In genomic region chr9:5628530-5629311, GRCh38 we compare ENCODE assay signal across 8 cellular contexts. TPM values are rescaled to one million over a fixed set of nuclear protein-coding genes. Genes with fewer than 3 reads are reported as not detected.
A peak's percentile ranks its signal among the peaks of the same experiment; 100 is the strongest.
DNase-seq lines count a peak whose midpoint lies in the region; ATAC-seq lines count a peak whose summit lies in the region.

Gene RIC1, plus strand, starts transcription at chr9:5629107. Its CDS starts 203 bp downstream, at chr9:5629310.

- H3K9ac ChIP-seq in BLaER1 treated with 17β-estradiol and CSF1 and Interleukin-3, amounts not matched to agents 10 nM and 100 nM, result peak within 1 kb of the TSS; percentile 97 to 100 (median 100)

- H3K27ac ChIP-seq in BLaER1 treated with 17β-estradiol and CSF1 and Interleukin-3, amounts not matched to agents 10 nM and 100 nM, result peak within 1 kb of the TSS; percentile 94 to 100 (median 99)

- no peaks in the 10 kb centered on the region for H3K27me3 ChIP-seq in BLaER1 treated with 17β-estradiol and CSF1 and Interleukin-3, amounts not matched to agents 10 nM and 100 nM

- peak within 1 kb of the TSS; percentile 85 to 96 (median 92) for H3K4me2 ChIP-seq in BLaER1 treated with 17β-estradiol and CSF1 and Interleukin-3, amounts not matched to agents 10 nM and 100 nM

- peak within 1 kb of the TSS; percentile 81 to 100 (median 95) for H3K4me3 ChIP-seq in BLaER1 treated with 17β-estradiol and CSF1 and Interleukin-3, amounts not matched to agents 10 nM and 100 nM

- peaks cover 0 to 33% (median 21%) of the 10 kb centered on the region in 11 experiments; a peak in 19 of 22 replicates for H3K36me3 ChIP-seq in BLaER1 treated with 17β-estradiol and CSF1 and Interleukin-3, amounts not matched to agents 10 nM and 100 nM

- peaks cover 49 to 61% (median 56%) of the 10 kb centered on the region in 10 experiments for H3K4me1 ChIP-seq in BLaER1 treated with 17β-estradiol and CSF1 and Interleukin-3, amounts not matched to agents 10 nM and 100 nM

- ATAC-seq in HG03460 (IDR thresholded peaks at IDR 0.05; ENCODE audit: unreplicated experiment), result peak; percentile 52
- peak; percentile 93 for ATAC-seq in left lobe of liver

- peak; percentile 56 for DNase-seq in GM19240 (ENCODE audit: insufficient read length, low spot score)
- peak; percentile 60 for DNase-seq in NCI-H526 treated with DMSO at 0.1 percent for 48 hours (lab: John Stamatoyannopoulos, UW)
- peak; percentile 70 to 75 for DNase-seq in activated CD4-positive, alpha-beta T cell treated with anti-CD3 and anti-CD28 coated beads, Interleukin-2, amount 50 U/mL, for 24 hours (ENCODE audit: low read depth in 1 of 2, low spot score in 1 of 2)
- DNase-seq in dedifferentiated amniotic fluid mesenchymal stem cell (ENCODE audit: extremely low spot score), result peak; percentile 87
- peak; percentile 92 for DNase-seq in left lobe of liver (ENCODE audit: low spot score)
- peak; percentile 88 to 89 for DNase-seq in stimulated activated CD4-positive, alpha-beta T cell treated with anti-CD3 and anti-CD28 coated beads, Interleukin-2, amount 100 ng/mL, for 24 hours

- peaks cover 31 to 47% (median 46%) of the 10 kb centered on the region in 11 experiments; a peak in 21 of 22 replicates for H4K20me1 ChIP-seq in BLaER1 treated with 17β-estradiol and CSF1 and Interleukin-3, amounts not matched to agents 10 nM and 100 nM

- H3K9me3 ChIP-seq in BLaER1 treated with 17β-estradiol and CSF1 and Interleukin-3, amounts not matched to agents 10 nM and 100 nM (replicated peaks in 1 of 11), result peaks cover 0 to 19% (median 12%) of the 10 kb centered on the region in 11 experiments; a peak in 18 of 22 replicates

RNA-seq across cellular contexts. Expression of gene RIC1, which starts in this region (rescaled TPM):
- 9.4 TPM for total RNA-seq in left lobe of liver

Comparison
In these comparisons a context has a peak if more than half of its experiments do, and no peak if none do; other contexts are left out.
1. Peak in every context shown above with its lines: DNase-seq, ATAC-seq, H3K4me3 ChIP-seq and H3K27ac ChIP-seq.